ENCODE assay signal across 14 cellular contexts in the genomic region with DNA sequence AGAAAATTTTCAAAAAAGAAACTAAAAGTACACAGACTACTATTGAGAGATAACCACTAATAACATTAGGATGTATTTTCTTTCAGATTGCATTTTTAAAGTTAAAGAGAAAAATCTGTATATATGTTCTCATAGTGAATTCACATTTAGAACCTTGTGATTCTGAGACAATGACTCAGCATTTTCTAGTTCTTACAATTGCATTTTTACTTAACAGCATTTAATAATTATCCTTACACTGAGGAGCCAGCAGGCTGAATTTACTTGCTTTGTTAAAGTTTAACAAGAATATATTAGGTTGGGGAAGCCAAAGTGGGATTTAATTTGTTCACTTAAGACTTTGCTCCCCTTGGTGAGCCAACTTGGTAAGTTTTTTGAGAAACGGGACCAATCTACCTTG. TPM values are rescaled to one million over a fixed set of nuclear protein-coding genes. Genes with fewer than 3 reads are reported as not detected.
DNase-seq lines count a peak whose midpoint lies in the region; ATAC-seq, FAIRE-seq and TF ChIP-seq lines count a peak whose summit lies in the region.
"Had no signal": no experiment of that assay in that cellular context is flagged by ENCODE, and none has a peak within 500 bp of the region (broad histone marks: within the 10 kb centered on the region; RNA-seq: fewer than 3 reads in every experiment).

No MANE protein-coding gene starts in this region.

- no peak overlapping the region for H3K4me3 ChIP-seq in astrocyte of the spinal cord (ENCODE audit: low read depth, low read length)
- peak overlapping the region; percentile 45 for H3K4me3 ChIP-seq in thoracic aorta

- no peaks in the 10 kb centered on the region for H3K27me3 Mint-ChIP-seq in activated T-cell treated with anti-CD3 and anti-CD28 coated beads, Interleukin-2, amount 50 U/mL, for 24 hours
- H3K27me3 Mint-ChIP-seq in activated CD8-positive, alpha-beta memory T cell treated with anti-CD3 and anti-CD28 coated beads, Interleukin-2, amount 10 ng/mL, durations not matched to agents 7 days and 5 days = no peaks in the 10 kb centered on the region

- ATAC-seq in thoracic aorta (ENCODE audit: insufficient number of reproducible peaks, low FRiP score, low read depth) = no peak
- no peak for ATAC-seq in activated CD8-positive, alpha-beta memory T cell treated with anti-CD3 and anti-CD28 coated beads, Interleukin-2, amount 10 ng/mL, durations not matched to agents 7 days and 5 days
- ATAC-seq in GM21423 (IDR thresholded peaks at IDR 0.05; ENCODE audit: unreplicated experiment) = no peak

- H3K4me3 Mint-ChIP-seq in activated T-cell treated with anti-CD3 and anti-CD28 coated beads, Interleukin-2, amount 50 U/mL, for 24 hours = no peak overlapping the region
- H3K4me3 Mint-ChIP-seq in activated CD8-positive, alpha-beta memory T cell treated with anti-CD3 and anti-CD28 coated beads, Interleukin-2, amount 10 ng/mL, durations not matched to agents 7 days and 5 days = no peak overlapping the region
- H3K4me3 Mint-ChIP-seq: nephron progenitor cell had no signal

- H3K4me1 Mint-ChIP-seq in activated T-cell treated with anti-CD3 and anti-CD28 coated beads, Interleukin-2, amount 50 U/mL, for 24 hours (ENCODE audit: low read depth) = peaks cover 21% of the 10 kb centered on the region
- H3K4me1 Mint-ChIP-seq in activated CD8-positive, alpha-beta memory T cell treated with anti-CD3 and anti-CD28 coated beads, Interleukin-2, amount 10 ng/mL, durations not matched to agents 7 days and 5 days = peaks cover 14% of the 10 kb centered on the region

- FAIRE-seq in islet of Langerhans (lab: Jason Lieb, UNC) = peak; percentile 71

- in situ Hi-C loops in astrocyte of the spinal cord (cut with HindIII; ENCODE audit: low sequenced_read_pairs) = no loop called here

- DNase-seq in activated T-cell treated with anti-CD3 and anti-CD28 coated beads, Interleukin-2, amount 50 U/mL, for 24 hours = no peak
- DNase-seq in activated T-cell treated with anti-CD3 and anti-CD28 coated beads for 4 hours (no peak), astrocyte of the spinal cord (ENCODE audit: low read depth, low spot score) (peak; percentile 19), thoracic aorta (ENCODE audit: low spot score) (no peak), NOMO-1 treated with DMSO at 0.1 percent for 48 hours (lab: John Stamatoyannopoulos, UW; ENCODE audit: unreplicated experiment) (no peak)
- no peak for DNase-seq in activated CD8-positive, alpha-beta memory T cell treated with anti-CD3 and anti-CD28 coated beads, Interleukin-2, amount 10 ng/mL, durations not matched to agents 7 days and 5 days
- DNase-seq: activated CD8-positive, alpha-beta memory T cell treated with anti-CD3 and anti-CD28 coated beads, Interleukin-2, amount 50 U/mL, for 48 hours; central memory CD4-positive, alpha-beta T cell; NCI-H510A; nephron progenitor cell; stimulated activated CD4-positive, alpha-beta T cell treated with anti-CD3 and anti-CD28 coated beads, Interleukin-4, amount 100 ng/mL, for 1 hour; T-helper 1 cell had no signal

- peak overlapping the region; percentile 38 for H3K27ac Mint-ChIP-seq in activated T-cell treated with anti-CD3 and anti-CD28 coated beads, Interleukin-2, amount 50 U/mL, for 24 hours
- H3K27ac Mint-ChIP-seq in activated CD8-positive, alpha-beta memory T cell treated with anti-CD3 and anti-CD28 coated beads, Interleukin-2, amount 10 ng/mL, durations not matched to agents 7 days and 5 days = no peak overlapping the region
- H3K27ac Mint-ChIP-seq: nephron progenitor cell had no signal

- H3K27ac ChIP-seq in thoracic aorta = peak overlapping the region; percentile 66 to 67

- no peak for TF ChIP-seq CTCF in astrocyte of the spinal cord (IDR thresholded peaks at IDR 0.05; ENCODE audit: low read depth, low read length)
- TF ChIP-seq CTCF in thoracic aorta (IDR thresholded peaks at IDR 0.05) = no peak

- H3K9me3 Mint-ChIP-seq in activated T-cell treated with anti-CD3 and anti-CD28 coated beads, Interleukin-2, amount 50 U/mL, for 24 hours = no peaks in the 10 kb centered on the region
- no peaks in the 10 kb centered on the region for H3K9me3 Mint-ChIP-seq in activated CD8-positive, alpha-beta memory T cell treated with anti-CD3 and anti-CD28 coated beads, Interleukin-2, amount 10 ng/mL, durations not matched to agents 7 days and 5 days (ENCODE audit: low read depth)
- H3K9me3 Mint-ChIP-seq: nephron progenitor cell had no signal

- no peaks in the 10 kb centered on the region for H3K9me3 ChIP-seq in thoracic aorta

- H3K27me3 ChIP-seq in thoracic aorta (replicated peaks; ENCODE audit: insufficient read depth) = no peaks in the 10 kb centered on the region

- CTCF ChIA-PET in activated CD8-positive, alpha-beta memory T cell treated with anti-CD3 and anti-CD28 coated beads, Interleukin-2, amount 10 ng/mL, durations not matched to agents 7 days and 5 days (lab: Charles Lee) = no interaction called here

- peaks cover 18 to 39% of the 10 kb centered on the region in 2 donors for H3K4me1 ChIP-seq in thoracic aorta (ENCODE audit: control insufficient read depth in 1 of 2, low read depth in 2 of 2)

- H3K36me3 ChIP-seq in thoracic aorta = no peaks in the 10 kb centered on the region

- no peaks in the 10 kb centered on the region for H3K36me3 Mint-ChIP-seq in activated T-cell treated with anti-CD3 and anti-CD28 coated beads, Interleukin-2, amount 50 U/mL, for 24 hours (ENCODE audit: low read depth)
- H3K36me3 Mint-ChIP-seq in activated CD8-positive, alpha-beta memory T cell treated with anti-CD3 and anti-CD28 coated beads, Interleukin-2, amount 10 ng/mL, durations not matched to agents 7 days and 5 days = peaks cover 3% of the 10 kb centered on the region

RNA-seq across cellular contexts. Expression of gene PATJ, which starts 4.5 kb away (rescaled TPM):
- total RNA-seq in thoracic aorta = 10 to 100 TPM; 47.8 to 64.5 TPM
- 10 to 100 TPM in 1 of 2 experiments, 1 to 10 TPM in 1; 6.8 to 13.7 TPM for total RNA-seq in activated CD8-positive, alpha-beta memory T cell treated with anti-CD3 and anti-CD28 coated beads, Interleukin-2, amount 10 ng/mL, durations not matched to agents 7 days and 5 days

RNA-seq across cellular contexts. Expression of gene TM2D1, which starts 21.8 kb away (rescaled TPM):
- total RNA-seq in thoracic aorta = 100 to 1,000 TPM in 1 of 2 donors, 10 to 100 TPM in 1; 93.7 to 114 TPM
- 10 to 100 TPM; 29.0 to 33.1 TPM for total RNA-seq in activated CD8-positive, alpha-beta memory T cell treated with anti-CD3 and anti-CD28 coated beads, Interleukin-2, amount 10 ng/mL, durations not matched to agents 7 days and 5 days
